In genomic region chr12:76890407-76891143, GRCh38 we compare ENCODE assay signal across 13 cellular contexts. TPM values are rescaled to one million over a fixed set of nuclear protein-coding genes. Genes with fewer than 3 reads are reported as not detected.
A peak's percentile ranks its signal among the peaks of the same experiment; 100 is the strongest.
DNase-seq lines count a peak whose midpoint lies in the region; ATAC-seq and TF ChIP-seq lines count a peak whose summit lies in the region.
"Had no signal": no experiment of that assay in that cellular context is flagged by ENCODE, and none has a peak within 500 bp of the region (broad histone marks: within the 10 kb centered on the region; RNA-seq: fewer than 3 reads in every experiment).

No MANE protein-coding gene starts in this region.

- H3K79me2 ChIP-seq in GM23338 (replicated peaks; ENCODE audit: insufficient read depth), result no peaks in the 10 kb centered on the region

- H3K4me2 ChIP-seq in GM23338, result no peak overlapping the region
- H3K4me2 ChIP-seq: BLaER1 treated with 17β-estradiol and CSF1 and Interleukin-3, amounts not matched to agents 10 nM and 100 nM had no signal

- peaks cover 22% of the 10 kb centered on the region for H3K4me1 ChIP-seq in GM23338 (ENCODE audit: insufficient read depth)
- H3K4me1 ChIP-seq: BLaER1 treated with 17β-estradiol and CSF1 and Interleukin-3, amounts not matched to agents 10 nM and 100 nM; gastrocnemius medialis had no signal

- DNase-seq in GM23338 (ENCODE audit: low spot score) (no peak), T-cell (peak in 5 of 34 experiments; percentile 0 to 24 (median 17)), dorsolateral prefrontal cortex (no peak), NCI-H1092 (lab: John Stamatoyannopoulos, UW) (no peak), ACHN (no peak), HuH-7.5 (ENCODE audit: low spot score) (no peak)
- peak; percentile 11 to 40 for DNase-seq in stimulated activated CD4-positive, alpha-beta T cell treated with anti-CD3 and anti-CD28 coated beads, Interleukin-2, amount 100 ng/mL, for 48 hours
- DNase-seq: gastrocnemius medialis, GDM1, natural killer cell, NCI-H446 treated with DMSO at 0.1 percent for 48 hours had no signal

- H3K9me3 Mint-ChIP-seq in GM23338 (peaks cover 17% of the 10 kb centered on the region), T-cell (peaks cover 0 to 4% (median 0%) of the 10 kb centered on the region in 3 donors), brain (peaks cover 16 to 22% (median 22%) of the 10 kb centered on the region in 5 experiments)
- H3K9me3 Mint-ChIP-seq: natural killer cell had no signal

- H3F3A ChIP-seq in GM23338 (replicated peaks; ENCODE audit: low read depth), result no peaks in the 10 kb centered on the region

- H3K36me3 ChIP-seq in GM23338 (ENCODE audit: insufficient read depth), result no peaks in the 10 kb centered on the region
- H3K36me3 ChIP-seq: BLaER1 treated with 17β-estradiol and CSF1 and Interleukin-3, amounts not matched to agents 10 nM and 100 nM; gastrocnemius medialis had no signal

- H3K9me2 ChIP-seq in GM23338 (ENCODE audit: insufficient read depth), result no peaks in the 10 kb centered on the region

- ATAC-seq in GM23338 (peak; percentile 46), T-cell (replicated peaks in 1 of 4) (peak; percentile 40 to 57 (median 54))
- ATAC-seq: gastrocnemius medialis, natural killer cell had no signal

- CTCF ChIA-PET in T-cell (lab: Charles Lee), result interaction anchor here in 1 of 2 donors (0.6 kb wide), 1 partner anchor 164 kb away, joined by 3 read pairs; no protein-coding TSS in a partner anchor

- no peaks in the 10 kb centered on the region for H4K20me1 ChIP-seq in GM23338 (replicated peaks; ENCODE audit: insufficient read depth)
- H4K20me1 ChIP-seq: BLaER1 treated with 17β-estradiol and CSF1 and Interleukin-3, amounts not matched to agents 10 nM and 100 nM had no signal

- H3K27ac ChIP-seq in GM23338 (ENCODE audit: low read depth) (no peak overlapping the region), dorsolateral prefrontal cortex (no peak overlapping the region)
- H3K27ac ChIP-seq: BLaER1 treated with 17β-estradiol and CSF1 and Interleukin-3, amounts not matched to agents 10 nM and 100 nM; gastrocnemius medialis had no signal

- in situ Hi-C loops in ACHN (cut with HindIII; ENCODE audit: low pct_ligation_motif_present, low pct_unique_long_range_greater_than_20kb, low sequenced_read_pairs), result no loop called here

- H3K4me1 Mint-ChIP-seq in GM23338 (peaks cover 28% of the 10 kb centered on the region), T-cell (peaks cover 5 to 15% (median 13%) of the 10 kb centered on the region in 3 donors), brain (peaks cover 20% of the 10 kb centered on the region)
- H3K4me1 Mint-ChIP-seq: natural killer cell had no signal

- no peak overlapping the region for H3K27ac Mint-ChIP-seq in GM23338
- H3K27ac Mint-ChIP-seq in T-cell, result no peak overlapping the region
- H3K27ac Mint-ChIP-seq in brain, result peak overlapping the region in 3 of 5 experiments; percentile 5 to 76 (median 63)
- H3K27ac Mint-ChIP-seq: natural killer cell had no signal

- peaks cover 10% of the 10 kb centered on the region; the same call in 2 of the 3 replicates for H3K36me3 Mint-ChIP-seq in GM23338 (ENCODE audit: low read depth)
- H3K36me3 Mint-ChIP-seq in T-cell, result no peaks in the 10 kb centered on the region
- H3K36me3 Mint-ChIP-seq in brain, result peaks cover 3% of the 10 kb centered on the region
- H3K36me3 Mint-ChIP-seq: natural killer cell had no signal

- no peak overlapping the region for H3K4me3 ChIP-seq in GM23338
- H3K4me3 ChIP-seq in dorsolateral prefrontal cortex, result no peak overlapping the region
- H3K4me3 ChIP-seq: BLaER1 treated with 17β-estradiol and CSF1 and Interleukin-3, amounts not matched to agents 10 nM and 100 nM; gastrocnemius medialis had no signal

- no peak for TF ChIP-seq CTCF in GM23338 (conservative IDR thresholded peaks at IDR 0.05; ENCODE audit: low read depth in 2 of 2)
- no peak for TF ChIP-seq CTCF in brain (conservative IDR thresholded peaks at IDR 0.05)
- no peak for TF ChIP-seq CTCF in dorsolateral prefrontal cortex (IDR thresholded peaks at IDR 0.05 in 54 of 56, conservative IDR thresholded peaks at IDR 0.05 in 2 of 56; ENCODE audit: low read depth in 1 of 56, partially characterized antibody in 56 of 56)

- H3K4me3 Mint-ChIP-seq in GM23338 (no peak overlapping the region), T-cell (no peak overlapping the region), brain (no peak overlapping the region)
- H3K4me3 Mint-ChIP-seq: natural killer cell had no signal

- 0 out of 2 replicates have a peak overlapping the region, but pooled peaks have one; percentile 13 for H2AFZ ChIP-seq in GM23338

- H3K27me3 Mint-ChIP-seq in GM23338 (ENCODE audit: insufficient read depth, low read depth, poor library complexity), result peaks cover 3% of the 10 kb centered on the region
- H3K27me3 Mint-ChIP-seq in T-cell, result peaks cover 6 to 23% of the 10 kb centered on the region in 2 donors
- no peaks in the 10 kb centered on the region for H3K27me3 Mint-ChIP-seq in brain

- H3K27me3 ChIP-seq in GM23338 (ENCODE audit: insufficient read depth) (no peaks in the 10 kb centered on the region), dorsolateral prefrontal cortex (peaks cover 0 to 3% (median 0%) of the 10 kb centered on the region in 45 donors)
- H3K27me3 ChIP-seq: BLaER1 treated with 17β-estradiol and CSF1 and Interleukin-3, amounts not matched to agents 10 nM and 100 nM; gastrocnemius medialis had no signal

- intact Hi-C loops in dorsolateral prefrontal cortex (cut with DNase I), result no loop called here

- POLR2A ChIA-PET in T-cell (lab: Charles Lee), result no interaction called here

TF ChIP-seq in GM23338, 12 proteins besides CTCF, POLR2A, EP300 and RAD21 (continues in another document):
- no peak for TF ChIP-seq CREB1 (CRISPR knock-in tag; IDR thresholded peaks at IDR 0.05; ENCODE audit: low read depth)
- TF ChIP-seq ZNF114 (CRISPR knock-in tag; IDR thresholded peaks at IDR 0.05), result no peak
- TF ChIP-seq ZNF462 (CRISPR knock-in tag; IDR thresholded peaks at IDR 0.05), result no peak
- TF ChIP-seq NANOG (IDR thresholded peaks at IDR 0.05; ENCODE audit: borderline replicate concordance), result no peak
- TF ChIP-seq POLR2AphosphoS5 (IDR thresholded peaks at IDR 0.05; ENCODE audit: low read depth), result no peak

RNA-seq across cellular contexts. Expression of gene CSRP2, which starts 11.8 kb away (rescaled TPM):
- total RNA-seq in GM23338 (2014; rRNA removed; shearing (Covaris generic)), result 166 and 208 TPM in 2 replicates
- polyA plus RNA-seq in GM23338 (2016; fragmentation: Nextera tagmentation; extraction: Ambion mirVana), result 286 and 315 TPM in 2 replicates
- under 1 TPM in 2 of 5 donors, not detected in 3; 0.19 to 0.50 TPM for total RNA-seq in T-cell
- 39.6 TPM for polyA plus RNA-seq in brain (ENCODE audit: insufficient read depth, low read depth, low replicate concordance)
- 10 to 100 TPM; 13.5 to 65.4 (median 26.9) TPM for total RNA-seq in dorsolateral prefrontal cortex

Comparison
In these comparisons a context has a peak if more than half of its experiments do, and no peak if none do; other contexts are left out.
1. DNase-seq: peak in stimulated activated CD4-positive, alpha-beta T cell treated with anti-CD3 and anti-CD28 coated beads, Interleukin-2, amount 100 ng/mL, for 48 hours (2 of 2); none in GM23338 (single experiment), dorsolateral prefrontal cortex (0 of 10), NCI-H1092 (single experiment), ACHN (single experiment) and HuH-7.5 (single experiment).
2. H3K27ac Mint-ChIP-seq: peak in brain (3 of 5); none in GM23338 (single experiment) and T-cell (0 of 2).
3. RNA of gene CSRP2, which starts 11.8 kb away (total RNA-seq): 166 to 208 TPM in GM23338 and 13.5 to 65.4 TPM in dorsolateral prefrontal cortex; 0.19 to 0.50 TPM in T-cell; every median in the first group is over 4 times any median in the second.